In genomic region chr10:3173173-3173878, GRCh38 we compare ENCODE assay signal across 8 cellular contexts. TPM values are rescaled to one million over a fixed set of nuclear protein-coding genes. Genes with fewer than 3 reads are reported as not detected.
A peak's percentile ranks its signal among the peaks of the same experiment; 100 is the strongest.
DNase-seq lines count a peak whose midpoint lies in the region; ATAC-seq and TF ChIP-seq lines count a peak whose summit lies in the region.

No MANE protein-coding gene starts in this region.

- ATAC-seq in GM21381 (IDR thresholded peaks at IDR 0.05; ENCODE audit: unreplicated experiment), result peak; percentile 25
- ATAC-seq in HG03571 (IDR thresholded peaks at IDR 0.05; ENCODE audit: unreplicated experiment), result peak; percentile 35
- ATAC-seq in heart right ventricle, result peak in 1 of 8 donors; percentile 2
- ATAC-seq in gastrocnemius medialis, result no peak

- DNase-seq in GM06990 (ENCODE audit: extremely low read depth, insufficient read length), result no peak
- DNase-seq in activated CD4-positive, CD25-positive, alpha-beta regulatory T cell treated with anti-CD3 and anti-CD28 coated beads, Interleukin-2, amount 50 U/mL, for 72 hours, result peak; percentile 87
- no peak for DNase-seq in heart right ventricle
- peak in 1 of 2 donors; percentile 16 for DNase-seq in gastrocnemius medialis
- no peak for DNase-seq in cortex of kidney (lab: John Stamatoyannopoulos, UW)
- no peak for DNase-seq in posterior vena cava (ENCODE audit: low spot score)

- peak overlapping the region; percentile 52 for H3K4me3 ChIP-seq in GM06990 (replicated peaks; ENCODE audit: low read depth, low read length)
- H3K4me3 ChIP-seq in heart right ventricle, result peak overlapping the region in 9 of 10 donors; percentile 17 to 98 (median 95)
- H3K4me3 ChIP-seq in gastrocnemius medialis, result peak overlapping the region; percentile 53 to 90 (median 62)

- no peak for TF ChIP-seq CTCF in GM06990 (IDR thresholded peaks at IDR 0.05; ENCODE audit: insufficient read depth, low read length, poor library complexity, severe bottlenecking)
- no peak for TF ChIP-seq CTCF in heart right ventricle (IDR thresholded peaks at IDR 0.05)
- TF ChIP-seq CTCF in gastrocnemius medialis (IDR thresholded peaks at IDR 0.05 in 4 of 5, conservative IDR thresholded peaks at IDR 0.05 in 1 of 5), result no peak

- in situ Hi-C loops in gastrocnemius medialis (cut with MboI; ENCODE audit: low sequenced_read_pairs in 4 of 4), result no loop called here

- H3K27ac ChIP-seq in heart right ventricle (no peak overlapping the region), gastrocnemius medialis (peak overlapping the region; percentile 30 to 95 (median 60))

- H3K36me3 ChIP-seq in GM06990 (ENCODE audit: control insufficient read depth, insufficient read depth, low read length) (peaks cover 6% of the 10 kb centered on the region; the same call in 1 of the 2 replicates), heart right ventricle (peaks cover 0 to 22% (median 11%) of the 10 kb centered on the region in 9 donors), gastrocnemius medialis (peaks cover 0 to 18% of the 10 kb centered on the region in 2 donors)

- 41 to 42% methylated on average over 26 of the region's 26 CpGs for WGBS in heart right ventricle, 2 donors

- H3K9me3 ChIP-seq in heart right ventricle (no peaks in the 10 kb centered on the region), gastrocnemius medialis (no peaks in the 10 kb centered on the region)

- TF ChIP-seq POLR2A in gastrocnemius medialis (IDR thresholded peaks at IDR 0.05), result no peak

- peaks cover 3 to 18% (median 9%) of the 10 kb centered on the region in 9 donors for H3K4me1 ChIP-seq in heart right ventricle
- H3K4me1 ChIP-seq in gastrocnemius medialis, result peaks cover 6 to 8% of the 10 kb centered on the region in 2 donors

- H3K27me3 ChIP-seq in GM06990 (replicated peaks; ENCODE audit: control insufficient read depth, insufficient read depth, low read length) (no peaks in the 10 kb centered on the region), heart right ventricle (no peaks in the 10 kb centered on the region), gastrocnemius medialis (no peaks in the 10 kb centered on the region)

- intact Hi-C loops in heart right ventricle (cut with DNase I) (no loop called here), gastrocnemius medialis (cut with DNase I; ENCODE audit: low total_unique reads) (loop anchor here (2.0 kb wide), 1 partner anchor 69 kb away; no protein-coding TSS in a partner anchor), posterior vena cava (cut with DNase I) (no loop called here)

RNA-seq across cellular contexts. Expression of gene PITRM1, which starts 0.7 kb away (rescaled TPM):
- total RNA-seq in heart right ventricle (100 to 1,000 TPM in 2 of 10 donors, 10 to 100 TPM in 8; 67.9 to 107 (median 83.2) TPM), gastrocnemius medialis (100 to 1,000 TPM in 1 of 4 donors, 10 to 100 TPM in 3; 81.9 to 123 (median 90.2) TPM), posterior vena cava (100 to 1,000 TPM in 1 of 2 donors, 10 to 100 TPM in 1; 65.9 to 112 TPM)
- 10 to 100 TPM; 61.8 to 69.2 TPM for polyA plus RNA-seq in heart right ventricle

Comparison
In these comparisons a context has a peak if more than half of its experiments do, and no peak if none do; other contexts are left out.
1. ATAC-seq: peak in GM21381 (single experiment) and HG03571 (single experiment); none in gastrocnemius medialis (0 of 2).
2. H3K27ac ChIP-seq: peak in gastrocnemius medialis (4 of 4); none in heart right ventricle (0 of 10).
3. Peak in every context shown above with its lines, with median percentiles within 50 percentile points of each other: H3K4me3 ChIP-seq.